In the genomic region with DNA sequence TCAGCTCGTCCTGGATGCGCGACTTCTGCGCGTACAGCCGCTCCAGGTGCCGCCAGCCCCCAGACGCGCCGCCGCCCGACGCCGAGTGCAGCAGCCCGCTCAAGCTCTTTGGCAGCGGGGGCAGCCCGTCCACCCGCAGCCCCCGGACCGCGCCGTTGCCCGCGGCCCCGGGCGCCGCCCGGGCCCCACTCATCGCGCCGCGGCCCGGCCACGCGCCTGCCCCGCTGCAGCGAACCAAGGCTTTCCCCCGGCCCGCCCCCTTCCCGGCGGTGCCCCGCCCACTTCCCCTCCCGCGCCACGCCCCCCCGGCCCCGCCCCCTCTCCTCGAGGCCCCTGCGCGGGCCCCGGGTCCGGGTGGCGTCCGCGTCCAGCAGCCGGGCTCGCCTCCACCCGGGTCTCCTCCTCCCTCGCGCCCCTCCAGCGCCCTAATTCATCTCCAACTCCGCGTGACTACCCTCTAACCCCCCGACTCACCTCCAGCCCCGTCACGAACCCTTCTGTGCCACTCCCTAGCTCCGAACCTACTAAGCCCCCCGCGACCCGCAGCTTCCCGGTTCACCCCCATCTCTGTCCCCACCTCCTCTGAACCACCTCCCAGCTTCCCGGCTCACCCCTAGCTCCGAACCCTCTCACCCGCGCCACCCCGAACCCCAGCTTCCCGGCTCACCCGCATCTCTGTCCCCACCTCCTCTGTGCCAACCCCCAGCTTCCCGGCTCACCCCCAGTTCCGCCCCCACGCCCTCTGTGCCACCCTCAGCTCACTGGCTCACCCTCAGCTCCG, we compare ENCODE assay signal across 9 cellular contexts. TPM values are rescaled to one million over a fixed set of nuclear protein-coding genes. Genes with fewer than 3 reads are reported as not detected.
DNase-seq lines count a peak whose midpoint lies in the region; ATAC-seq and TF ChIP-seq lines count a peak whose summit lies in the region.
"Had no signal": no experiment of that assay in that cellular context is flagged by ENCODE, and none has a peak within 500 bp of the region (broad histone marks: within the 10 kb centered on the region; RNA-seq: fewer than 3 reads in every experiment).

A gene (minus strand): TSS at position 236 of the 781 bp plus-strand sequence. CDS start 43 bp downstream, at position 193.

- no peak for TF ChIP-seq POLR2A in Peyer's patch (IDR thresholded peaks at IDR 0.05)

- peak within 1 kb of the TSS; percentile 63 for H3K27ac Mint-ChIP-seq in activated T-helper 17 cell treated with anti-CD3 and anti-CD28 coated beads, Interleukin-2, amount 50 U/mL, for 72 hours

- H3K27me3 Mint-ChIP-seq in activated T-helper 17 cell treated with anti-CD3 and anti-CD28 coated beads, Interleukin-2, amount 50 U/mL, for 72 hours: no peaks in the 10 kb centered on the region

- peaks cover 16% of the 10 kb centered on the region for H3K4me1 Mint-ChIP-seq in activated T-helper 17 cell treated with anti-CD3 and anti-CD28 coated beads, Interleukin-2, amount 50 U/mL, for 72 hours

- TF ChIP-seq CTCF in Peyer's patch (IDR thresholded peaks at IDR 0.05): no peak
- no peak for TF ChIP-seq CTCF in foreskin fibroblast (IDR thresholded peaks at IDR 0.05; ENCODE audit: low read depth, low read length)
- no peak for TF ChIP-seq CTCF in neutrophil (IDR thresholded peaks at IDR 0.05)
- no peak for TF ChIP-seq CTCF in subcutaneous adipose tissue (IDR thresholded peaks at IDR 0.05; ENCODE audit: low read depth)

- ATAC-seq in HG02623 (IDR thresholded peaks at IDR 0.05; ENCODE audit: unreplicated experiment): peak; percentile 43
- ATAC-seq in activated T-helper 17 cell treated with anti-CD3 and anti-CD28 coated beads, Interleukin-2, amount 50 U/mL, for 72 hours (replicated peaks): peak; percentile 81

- H3K4me1 ChIP-seq in Peyer's patch (peaks cover 0 to 17% (median 0%) of the 10 kb centered on the region in 4 donors), neutrophil (ENCODE audit: control insufficient read depth in 1 of 2, insufficient read depth in 1 of 2, low read depth in 1 of 2, low read length in 1 of 2) (peaks cover 22 to 27% of the 10 kb centered on the region in 2 experiments)

- H3K36me3 ChIP-seq in Peyer's patch (no peaks in the 10 kb centered on the region), neutrophil (no peaks in the 10 kb centered on the region)

- H3K9me3 ChIP-seq in Peyer's patch: peaks cover 0 to 4% (median 0%) of the 10 kb centered on the region in 4 donors
- peaks cover 7% of the 10 kb centered on the region for H3K9me3 ChIP-seq in neutrophil

- H3K36me3 Mint-ChIP-seq in activated T-helper 17 cell treated with anti-CD3 and anti-CD28 coated beads, Interleukin-2, amount 50 U/mL, for 72 hours (ENCODE audit: low read depth): no peaks in the 10 kb centered on the region

- H3K9me3 Mint-ChIP-seq in activated T-helper 17 cell treated with anti-CD3 and anti-CD28 coated beads, Interleukin-2, amount 50 U/mL, for 72 hours: no peaks in the 10 kb centered on the region

- peak within 1 kb of the TSS; percentile 72 for H3K4me3 Mint-ChIP-seq in activated T-helper 17 cell treated with anti-CD3 and anti-CD28 coated beads, Interleukin-2, amount 50 U/mL, for 72 hours

- peak within 1 kb of the TSS; percentile 71 to 96 (median 80) for H3K4me3 ChIP-seq in Peyer's patch
- H3K4me3 ChIP-seq in foreskin fibroblast (ENCODE audit: low read depth in 1 of 2, low read length in 2 of 2): peak within 1 kb of the TSS; percentile 57 to 70
- H3K4me3 ChIP-seq in neutrophil (ENCODE audit: low read depth in 1 of 2, low read length in 1 of 2): peak within 1 kb of the TSS; percentile 55 to 58

- H3K27me3 ChIP-seq in Peyer's patch (no peaks in the 10 kb centered on the region), neutrophil (peaks cover 98% of the 10 kb centered on the region)

- peak within 1 kb of the TSS in 3 of 4 donors; percentile 25 to 73 (median 30) for H3K27ac ChIP-seq in Peyer's patch
- H3K27ac ChIP-seq in neutrophil: no peak within 1 kb of the TSS
- H3K27ac ChIP-seq: 22Rv1 had no signal

- DNase-seq in DMS 273 (lab: John Stamatoyannopoulos, UW; ENCODE audit: unreplicated experiment) (peak; percentile 81), DMS 273 treated with DMSO at 0.1 percent for 48 hours (lab: John Stamatoyannopoulos, UW) (no peak), Peyer's patch (peak; percentile 73 to 86 (median 76)), foreskin fibroblast (peak; percentile 35 to 74)

RNA-seq across cellular contexts. Expression of the gene that starts here (rescaled TPM):
- 1 to 10 TPM in 2 of 4 donors, under 1 TPM in 1, not detected in 1; 0.94 to 3.0 (median 1.6) TPM for total RNA-seq in Peyer's patch
- total RNA-seq in activated T-helper 17 cell treated with anti-CD3 and anti-CD28 coated beads, Interleukin-2, amount 50 U/mL, for 72 hours: 10 to 100 TPM; 11.2 to 17.2 TPM
- 100 to 1,000 TPM in 3 of 4 donors, 10 to 100 TPM in 1; 69.5 to 222 (median 140) TPM for total RNA-seq in subcutaneous adipose tissue
